ENCODE assay signal across 11 cellular contexts in the genomic region with DNA sequence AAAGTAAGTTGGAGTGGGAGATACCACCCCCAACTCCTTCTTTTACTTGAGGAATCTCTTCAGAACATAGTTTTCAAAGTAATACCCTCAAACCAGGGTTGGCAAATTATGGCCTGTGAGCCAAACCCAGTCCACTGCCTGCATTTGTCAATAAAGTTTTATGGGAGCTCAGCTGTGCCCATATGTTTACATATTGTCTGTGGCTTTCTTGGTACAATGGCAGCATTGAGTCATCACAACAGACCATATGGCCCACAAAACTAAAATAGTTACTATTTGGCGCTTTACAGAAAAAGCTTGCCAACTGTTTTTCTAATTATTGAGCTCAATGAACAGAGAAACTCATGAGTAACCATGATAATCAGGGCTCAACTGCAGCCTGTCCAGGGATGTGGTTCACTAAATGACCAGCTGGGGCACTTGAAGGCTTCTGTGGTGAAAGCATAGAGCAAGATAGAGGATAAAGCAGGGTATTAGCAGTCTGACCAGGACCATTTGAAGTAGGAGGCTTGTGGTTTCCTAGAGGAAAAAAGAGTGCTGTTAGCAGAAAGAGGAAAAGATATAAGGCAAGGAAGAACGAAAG.
A peak's percentile ranks its signal among the peaks of the same experiment; 100 is the strongest.
DNase-seq lines count a peak whose midpoint lies in the region; FAIRE-seq and TF ChIP-seq lines count a peak whose summit lies in the region.
"Had no signal": no experiment of that assay in that cellular context is flagged by ENCODE, and none has a peak within 500 bp of the region (broad histone marks: within the 10 kb centered on the region; RNA-seq: fewer than 3 reads in every experiment).

No MANE protein-coding gene starts in this region.

- in situ Hi-C loops in brain microvascular endothelial cell (cut with HindIII; ENCODE audit: low pct_ligation_motif_present, low sequenced_read_pairs) = no loop called here

- no peak overlapping the region for H3K27ac ChIP-seq in brain microvascular endothelial cell
- no peak overlapping the region for H3K27ac ChIP-seq in osteoblast (ENCODE audit: low read depth, low read length)
- H3K27ac ChIP-seq: KMS-11, suprapubic skin had no signal

- H3K4me2 ChIP-seq in osteoblast (ENCODE audit: insufficient read depth, low read length) = no peak overlapping the region
- H3K4me2 ChIP-seq: KMS-11 had no signal

- no peaks in the 10 kb centered on the region for H3K4me1 ChIP-seq in osteoblast (ENCODE audit: insufficient read depth, low read length)
- H3K4me1 ChIP-seq: suprapubic skin had no signal

- TF ChIP-seq CTCF in brain microvascular endothelial cell (IDR thresholded peaks at IDR 0.05; ENCODE audit: low read depth, low read length, missing control alignments) (peak; percentile 56), osteoblast (IDR thresholded peaks at IDR 0.05; ENCODE audit: extremely low read depth, low read depth, low read length) (peak; percentile 40), D721Med (IDR thresholded peaks at IDR 0.05; ENCODE audit: insufficient read depth, missing control alignments) (no peak)

- H3K27me3 ChIP-seq in brain microvascular endothelial cell (replicated peaks) = no peaks in the 10 kb centered on the region
- H3K27me3 ChIP-seq in osteoblast (ENCODE audit: insufficient read depth, low read length) = no peaks in the 10 kb centered on the region

- no peaks in the 10 kb centered on the region for H3K36me3 ChIP-seq in brain microvascular endothelial cell (replicated peaks)
- no peaks in the 10 kb centered on the region for H3K36me3 ChIP-seq in osteoblast (ENCODE audit: insufficient read depth, low read length)
- H3K36me3 ChIP-seq: suprapubic skin had no signal

- H2AFZ ChIP-seq in osteoblast (ENCODE audit: low read length) = no peak overlapping the region

- DNase-seq in EL (peak; percentile 12), NCI-H446 (lab: John Stamatoyannopoulos, UW) (peak; percentile 51 to 96), brain microvascular endothelial cell (peak; percentile 24), osteoblast (ENCODE audit: insufficient read length, low spot score, missing footprints) (peak; percentile 70), DMS79 treated with DMSO at 0.1 percent for 48 hours (lab: John Stamatoyannopoulos, UW) (no peak), D721Med (ENCODE audit: insufficient read length, low spot score) (no peak), midbrain (lab: John Stamatoyannopoulos, UW) (no peak)
- DNase-seq: activated CD8-positive, alpha-beta T cell treated with anti-CD3 and anti-CD28 coated beads for 36 hours; activated gamma-delta T cell treated with Interleukin-2 at 50 U/mL for 16 hours had no signal

- no peak overlapping the region for H3K4me3 ChIP-seq in brain microvascular endothelial cell (ENCODE audit: low read depth, low read length)
- H3K4me3 ChIP-seq in osteoblast (ENCODE audit: insufficient read depth, low read length) = no peak overlapping the region
- H3K4me3 ChIP-seq: suprapubic skin had no signal

- no peaks in the 10 kb centered on the region for H3K79me2 ChIP-seq in osteoblast (ENCODE audit: insufficient read depth, low read length)

- H4K20me1 ChIP-seq in osteoblast (ENCODE audit: insufficient read depth, low read length) = no peaks in the 10 kb centered on the region

- no peak for FAIRE-seq in D721Med (lab: Jason Lieb, UNC)

- no peaks in the 10 kb centered on the region for H3K9me3 ChIP-seq in osteoblast (ENCODE audit: low read depth, low read length)
- H3K9me3 ChIP-seq: suprapubic skin had no signal

Comparison
In these comparisons a context has a peak if more than half of its experiments do, and no peak if none do; other contexts are left out.
1. DNase-seq: peak in EL (single experiment), NCI-H446 (2 of 2), brain microvascular endothelial cell (single experiment) and osteoblast (single experiment); none in DMS79 treated with DMSO at 0.1 percent for 48 hours (single experiment), D721Med (single experiment) and midbrain (single experiment).